Comparison of ENCODE assay signal across 21 cellular contexts in genomic region chr12:102468261-102468940, GRCh38. TPM values are rescaled to one million over a fixed set of nuclear protein-coding genes. Genes with fewer than 3 reads are reported as not detected.
A peak's percentile ranks its signal among the peaks of the same experiment; 100 is the strongest.
DNase-seq lines count a peak whose midpoint lies in the region; ATAC-seq, FAIRE-seq and TF ChIP-seq lines count a peak whose summit lies in the region.
"Had no signal": no experiment of that assay in that cellular context is flagged by ENCODE, and none has a peak within 500 bp of the region (broad histone marks: within the 10 kb centered on the region; RNA-seq: fewer than 3 reads in every experiment).

No MANE protein-coding gene starts in this region.

- no peak overlapping the region for H2AK5ac ChIP-seq in IMR-90 (ENCODE audit: low read depth, low read length)

- no peak for TF ChIP-seq CTCF in A549 (IDR thresholded peaks at IDR 0.05)
- no peak for TF ChIP-seq CTCF in IMR-90 (conservative IDR thresholded peaks at IDR 0.05; ENCODE audit: low read depth, low read length)
- TF ChIP-seq CTCF in hepatocyte (IDR thresholded peaks at IDR 0.05; ENCODE audit: poor library complexity) = no peak
- no peak for TF ChIP-seq CTCF in upper lobe of right lung (IDR thresholded peaks at IDR 0.05)

- BruUV-seq in IMR-90 (replicated peaks; lab: Mats Ljungman, UMichigan) = no TSS peak

- no peaks in the 10 kb centered on the region for H3K36me3 ChIP-seq in IMR-90 (ENCODE audit: control insufficient read depth, insufficient read depth, low read length)
- H3K36me3 ChIP-seq in hepatocyte (replicated peaks; ENCODE audit: insufficient read depth, low read depth) = no peaks in the 10 kb centered on the region
- H3K36me3 ChIP-seq in upper lobe of right lung = no peaks in the 10 kb centered on the region
- H3K36me3 ChIP-seq: MG63, SJCRH30 had no signal

- TF ChIP-seq POLR2A in A549 (IDR thresholded peaks at IDR 0.05; ENCODE audit: low read length) (no peak), IMR-90 (IDR thresholded peaks at IDR 0.05; ENCODE audit: low read depth, low read length) (no peak)

- H3K9ac ChIP-seq in IMR-90 (ENCODE audit: low read depth, low read length) = no peak overlapping the region

- whole genome bisulfite sequencing in A549 (ENCODE audit: missing lambda C conversion rate) = 52% methylated on average over 5 of the region's 5 CpGs
- 9% methylated on average over 4 of the region's 5 CpGs; no CpG with 5 or more reads in 1 of the 2 experiments for WGBS in IMR-90 (ENCODE audit: extremely low coverage in 2 of 2, insufficient read length in 1 of 2), 2 experiments
- 34% methylated on average over 5 of the region's 5 CpGs for WGBS in hepatocyte (ENCODE audit: low lambda C conversion rate, missing lambda C conversion rate)

- no peak overlapping the region; the same call in 1 of the 2 replicates for H4K5ac ChIP-seq in IMR-90 (ENCODE audit: low read depth, low read length)

- dilution Hi-C loops in IMR-90 (cut with HindIII; ENCODE audit: low sequenced_read_pairs, unreplicated experiment) = no loop called here

- H3K27ac ChIP-seq in A549 (no peak overlapping the region), IMR-90 (ENCODE audit: insufficient read depth, low read length) (peak overlapping the region; percentile 2; the same call in 1 of the 2 replicates), hepatocyte (peak overlapping the region; percentile 20), upper lobe of right lung (no peak overlapping the region)
- H3K27ac ChIP-seq: PC-9, SJCRH30 had no signal

- in situ Hi-C loops in IMR-90 (cut with MboI; ENCODE audit: low sequenced_read_pairs) = no loop called here

- no peak for TF ChIP-seq EP300 in A549 (IDR thresholded peaks at IDR 0.05)

- ATAC-seq in A549 (no peak), IMR-90 (ENCODE audit: low read depth) (peak; percentile 51), GM18868 (IDR thresholded peaks at IDR 0.05; ENCODE audit: unreplicated experiment) (no peak), upper lobe of right lung (no peak), HG03354 (IDR thresholded peaks at IDR 0.05; ENCODE audit: poor library complexity, severe bottlenecking, unreplicated experiment) (no peak)

- H2AK9ac ChIP-seq in IMR-90 (replicated peaks; ENCODE audit: low read depth, low read length, poor library complexity) = no peak overlapping the region

- 0 out of 2 replicates have a peak overlapping the region, but pooled peaks have one; percentile 5 for H4K91ac ChIP-seq in IMR-90 (ENCODE audit: insufficient read depth, low read depth, low read length)

- H3K4me1 ChIP-seq in A549 = no peaks in the 10 kb centered on the region
- H3K4me1 ChIP-seq in IMR-90 (ENCODE audit: control insufficient read depth, insufficient read depth, low read length) = peaks cover 5% of the 10 kb centered on the region; the same call in 1 of the 2 replicates
- H3K4me1 ChIP-seq in hepatocyte (ENCODE audit: insufficient read depth) = peaks cover 12% of the 10 kb centered on the region
- no peaks in the 10 kb centered on the region for H3K4me1 ChIP-seq in upper lobe of right lung
- H3K4me1 ChIP-seq: SJCRH30 had no signal

- DNase-seq in A549 (ENCODE audit: low read depth in 1 of 2, low spot score in 1 of 2) (no peak), IMR-90 (peak; percentile 26), NCI-H510A (lab: John Stamatoyannopoulos, UW) (peak; percentile 14), hepatocyte (ENCODE audit: low spot score) (peak; percentile 26), upper lobe of right lung (no peak)
- no peak for DNase-seq in stimulated activated naive CD4-positive, alpha-beta T cell treated with Interleukin-2 at 50 U/mL for 16 hours (lab: John Stamatoyannopoulos, UW)
- DNase-seq: C1 segment of cervical spinal cord, H7, Karpas-422, MG63, NCI-H1092, NCI-H1694, NCI-H2171 treated with DMSO at 0.1 percent for 48 hours, NCI-H524, PC-9, SJCRH30, SW 1271 had no signal

- no peak overlapping the region for H2BK5ac ChIP-seq in IMR-90 (ENCODE audit: low read depth, low read length, poor library complexity, severe bottlenecking)

- H3K4me2 ChIP-seq in A549 = no peak overlapping the region
- no peak overlapping the region for H3K4me2 ChIP-seq in IMR-90 (ENCODE audit: low read depth, low read length)
- no peak overlapping the region for H3K4me2 ChIP-seq in hepatocyte
- H3K4me2 ChIP-seq: PC-9 had no signal

- POLR2A ChIA-PET in A549 (lab: Yijun Ruan, JAX) (no interaction called here), IMR-90 (lab: Charles Lee; ENCODE audit: unreplicated experiment) (no interaction called here)

- no peaks in the 10 kb centered on the region for H3K27me3 ChIP-seq in IMR-90 (ENCODE audit: control insufficient read depth, insufficient read depth, low read length)
- H3K27me3 ChIP-seq in hepatocyte = no peaks in the 10 kb centered on the region
- no peaks in the 10 kb centered on the region for H3K27me3 ChIP-seq in upper lobe of right lung
- H3K27me3 ChIP-seq: MG63, SJCRH30 had no signal

- H3K4me3 ChIP-seq in A549 (no peak overlapping the region), IMR-90 (ENCODE audit: insufficient read depth, low read depth, low read length) (no peak overlapping the region), hepatocyte (no peak overlapping the region), upper lobe of right lung (no peak overlapping the region)
- H3K4me3 ChIP-seq: MG63, PC-9, SJCRH30 had no signal

- no peak overlapping the region for H3K14ac ChIP-seq in IMR-90 (replicated peaks; ENCODE audit: low read depth, low read length)

- peak; percentile 18 for FAIRE-seq in A549 (lab: Jason Lieb, UNC)
- FAIRE-seq: A204.1 had no signal

- H2AFZ ChIP-seq in IMR-90 (replicated peaks; ENCODE audit: low read length, poor library complexity) (no peak overlapping the region), hepatocyte (no peak overlapping the region)
- H2AFZ ChIP-seq: PC-9 had no signal

- no peaks in the 10 kb centered on the region for H3K9me1 ChIP-seq in IMR-90 (ENCODE audit: insufficient read depth, low read length)

- TF ChIP-seq RAD21 in A549 (conservative IDR thresholded peaks at IDR 0.05 in 1 of 2, IDR thresholded peaks at IDR 0.05 in 1 of 2) (no peak), IMR-90 (IDR thresholded peaks at IDR 0.05; ENCODE audit: low read length) (no peak)

- H3K9me3 ChIP-seq in A549 (no peaks in the 10 kb centered on the region), IMR-90 (ENCODE audit: control insufficient read depth, insufficient read depth, low read length) (no peaks in the 10 kb centered on the region), hepatocyte (ENCODE audit: low read depth) (no peaks in the 10 kb centered on the region), upper lobe of right lung (no peaks in the 10 kb centered on the region)
- H3K9me3 ChIP-seq: SJCRH30 had no signal

- no peak overlapping the region; the same call in 1 of the 2 replicates for H3K4ac ChIP-seq in IMR-90 (ENCODE audit: low read depth, low read length)

- H2BK120ac ChIP-seq in IMR-90 (ENCODE audit: low read depth, low read length) = peak overlapping the region; percentile 42; the same call in 1 of the 2 replicates

- no peak overlapping the region for H2BK20ac ChIP-seq in IMR-90 (ENCODE audit: low read depth, low read length)

- H3K56ac ChIP-seq in IMR-90 (ENCODE audit: extremely low read depth, insufficient read depth, low read length) = no peak overlapping the region

- no peak overlapping the region for H3K23ac ChIP-seq in IMR-90 (ENCODE audit: low read depth, low read length)

- H4K20me1 ChIP-seq in IMR-90 (ENCODE audit: insufficient read depth, low read length) (no peaks in the 10 kb centered on the region), hepatocyte (ENCODE audit: insufficient read depth, poor library complexity, severe bottlenecking) (no peaks in the 10 kb centered on the region)

- H3K79me2 ChIP-seq in hepatocyte = no peaks in the 10 kb centered on the region

- CTCF ChIA-PET in A549 (lab: Yijun Ruan, JAX) = interaction anchor here (6.5 kb wide), 1 partner anchor 15 kb away, joined by 31 read pairs; no protein-coding TSS in a partner anchor
- CTCF ChIA-PET in IMR-90 (lab: Yijun Ruan, JAX) = no interaction called here

- peak overlapping the region; percentile 47 for H3K18ac ChIP-seq in IMR-90 (ENCODE audit: low read depth, low read length)

- H2BK15ac ChIP-seq in IMR-90 (ENCODE audit: low read depth, low read length) = no peak overlapping the region

- intact Hi-C loops in IMR-90 (cut with micrococcal nuclease) (loop anchor here (2.0 kb wide), 1 partner anchor 80 kb away; no protein-coding TSS in a partner anchor), upper lobe of right lung (cut with DNase I) (no loop called here)

- H3K79me1 ChIP-seq in IMR-90 (ENCODE audit: low read depth in 1 of 2, low read length in 2 of 2) = no peaks in the 10 kb centered on the region

- no peak overlapping the region for H4K8ac ChIP-seq in IMR-90 (ENCODE audit: low read depth in 2 of 2, low read length in 2 of 2)

- no peaks in the 10 kb centered on the region for H3K9me2 ChIP-seq in hepatocyte (replicated peaks; ENCODE audit: insufficient read depth)

TF ChIP-seq in A549, 52 proteins besides CTCF, POLR2A, EP300 and RAD21 (continues in another document):
- no peak for TF ChIP-seq MAX (IDR thresholded peaks at IDR 0.05)
- no peak for TF ChIP-seq GATA3 (IDR thresholded peaks at IDR 0.05; ENCODE audit: borderline replicate concordance)
- no peak for TF ChIP-seq NR3C1 (IDR thresholded peaks at IDR 0.05)
- no peak for TF ChIP-seq TP53 (CRISPR knock-in tag; IDR thresholded peaks at IDR 0.05)
- no peak for TF ChIP-seq HOXB5 (CRISPR knock-in tag; IDR thresholded peaks at IDR 0.05)

TF ChIP-seq in IMR-90, 13 proteins besides CTCF, POLR2A, EP300 and RAD21 (continues in another document):
- TF ChIP-seq CHD1 (IDR thresholded peaks at IDR 0.05; ENCODE audit: low read depth, low read length) (no peak), CEBPB (IDR thresholded peaks at IDR 0.05; ENCODE audit: low read depth, low read length) (0 out of 2 replicates have a peak, but pooled peaks have one; percentile 1), RFX5 (IDR thresholded peaks at IDR 0.05; ENCODE audit: low read depth, low read length) (no peak), MAZ (IDR thresholded peaks at IDR 0.05; ENCODE audit: borderline replicate concordance, low read depth, low read length) (no peak)

RNA-seq across cellular contexts. Expression of gene IGF1, which starts 12.0 kb away (rescaled TPM):
- polyA plus RNA-seq in A549 (2011; rRNA removed) (0.16 TPM in 1 of 2 replicates, not detected in the other), A549 (2017; fragmentation: RNase III; extraction: RNeasy Plus Mini Kit Qiagen cat#74134 plus additional on column Dnase treatment) (0.01 TPM in 1 of 3 replicates, not detected in the others), IMR-90 (2012; rRNA removed) (0.12 and 0.19 TPM in 2 replicates), hepatocyte (8.2 and 12.0 TPM in 2 replicates)
- polyA plus RNA-seq in A549 (2012; cell fraction: cytosol; rRNA removed) = not detected in 2 replicates
- polyA plus RNA-seq in A549 (2012; cell fraction: nucleus; rRNA removed) = not detected in 2 replicates
- polyA minus RNA-seq in A549 (2011; rRNA and poly(A)+ RNA removed) = not detected in 2 replicates
- total RNA-seq in IMR-90 (2012; rRNA removed) (under 0.01 and 0.28 TPM in 2 replicates), hepatocyte (9.7 and 10.0 TPM in 2 replicates), upper lobe of right lung (6.0 TPM)
- 0.19 TPM in 1 of 2 replicates, not detected in the other for polyA plus RNA-seq in IMR-90 (2012; cell fraction: cytosol; rRNA removed)
- polyA plus RNA-seq in IMR-90 (2012; cell fraction: nucleus; rRNA removed; ENCODE audit: low replicate concordance) = 0.16 TPM in 1 of 2 replicates, not detected in the other
- total RNA-seq: H7, HT-29, PC-9 had no signal

Comparison
In these comparisons a context has a peak if more than half of its experiments do, and no peak if none do; other contexts are left out.
1. DNase-seq: peak in IMR-90 (single experiment), NCI-H510A (single experiment) and hepatocyte (single experiment); none in A549 (0 of 2), upper lobe of right lung (single experiment) and stimulated activated naive CD4-positive, alpha-beta T cell treated with Interleukin-2 at 50 U/mL for 16 hours (single experiment).
2. H3K27ac ChIP-seq: peak in IMR-90 (single experiment) and hepatocyte (single experiment); none in A549 (0 of 2) and upper lobe of right lung (single experiment).